In genomic region chr19:15991602-15992001, GRCh38 we compare ENCODE assay signal across 12 cellular contexts. TPM values are rescaled to one million over a fixed set of nuclear protein-coding genes. Genes with fewer than 3 reads are reported as not detected.
"Had no signal": no experiment of that assay in that cellular context is flagged by ENCODE, and none has a peak within 500 bp of the region (broad histone marks: within the 10 kb centered on the region; RNA-seq: fewer than 3 reads in every experiment).

No MANE protein-coding gene starts in this region.

- H3K27ac ChIP-seq: GM23248 had no signal

- DNase-seq: GM23248, GOT3, H7, H9, HCEC 1CT, HFFc6 had no signal

- H3K36me3 ChIP-seq: HAP-1 had no signal

- H3K4me2 ChIP-seq: GM23338 had no signal

- H3K4me3 ChIP-seq: GM23248, GM23338, HAP-1 had no signal

- FAIRE-seq: H1, H54 had no signal

- H3K9ac ChIP-seq: GM23248 had no signal

- ATAC-seq: GM23338, HCT116 had no signal

- H2AFZ ChIP-seq: GM23248, GM23338 had no signal

- H3K4me1 ChIP-seq: HAP-1 had no signal

RNA-seq across cellular contexts. Expression of gene OR10H4, which starts 42.8 kb away (rescaled TPM):
- total RNA-seq: GM23248, GM23338, H1, H4, H7, H9, HFFc6 had no signal
- polyA plus RNA-seq: GM23248, GM23338, H1 had no signal

RNA-seq across cellular contexts. Expression of gene CYP4F11, which starts 57.3 kb away (rescaled TPM):
- total RNA-seq: GM23248, GM23338, H1, H7, H9, HFFc6 had no signal
- polyA plus RNA-seq: GM23248, GM23338, H1 had no signal
